8 cellular contexts compared by ENCODE assay signal in genomic region chr7:83324596-83324995, GRCh38.
"Had no signal": no experiment of that assay in that cellular context is flagged by ENCODE, and none has a peak within 500 bp of the region (broad histone marks: within the 10 kb centered on the region; RNA-seq: fewer than 3 reads in every experiment).

No MANE protein-coding gene starts in this region.

- DNase-seq: GM23248, GOT3, H7, H9, HCEC 1CT, HFFc6 had no signal

- H3K4me1 ChIP-seq: HAP-1 had no signal

- H2AFZ ChIP-seq: GM23248, GM23338 had no signal

- H3K36me3 ChIP-seq: HAP-1 had no signal

- H3K9me3 ChIP-seq: HAP-1 had no signal

- H3K27ac ChIP-seq: GM23248 had no signal

- H3K4me3 ChIP-seq: GM23248, GM23338, HAP-1 had no signal

- H3K9ac ChIP-seq: GM23248 had no signal

- H3K4me2 ChIP-seq: GM23338 had no signal
